1 cellular context compared by ENCODE assay signal in genomic region chr19:23403581-23404324, GRCh38.
TF ChIP-seq lines count a peak whose summit lies in the region.

No MANE protein-coding gene starts in this region.

TF ChIP-seq in H1, 55 proteins besides CTCF, POLR2A, EP300 and RAD21:
- no peak for TF ChIP-seq YY1 (IDR thresholded peaks at IDR 0.05; ENCODE audit: low read depth, low read length)
